In the genomic region with DNA sequence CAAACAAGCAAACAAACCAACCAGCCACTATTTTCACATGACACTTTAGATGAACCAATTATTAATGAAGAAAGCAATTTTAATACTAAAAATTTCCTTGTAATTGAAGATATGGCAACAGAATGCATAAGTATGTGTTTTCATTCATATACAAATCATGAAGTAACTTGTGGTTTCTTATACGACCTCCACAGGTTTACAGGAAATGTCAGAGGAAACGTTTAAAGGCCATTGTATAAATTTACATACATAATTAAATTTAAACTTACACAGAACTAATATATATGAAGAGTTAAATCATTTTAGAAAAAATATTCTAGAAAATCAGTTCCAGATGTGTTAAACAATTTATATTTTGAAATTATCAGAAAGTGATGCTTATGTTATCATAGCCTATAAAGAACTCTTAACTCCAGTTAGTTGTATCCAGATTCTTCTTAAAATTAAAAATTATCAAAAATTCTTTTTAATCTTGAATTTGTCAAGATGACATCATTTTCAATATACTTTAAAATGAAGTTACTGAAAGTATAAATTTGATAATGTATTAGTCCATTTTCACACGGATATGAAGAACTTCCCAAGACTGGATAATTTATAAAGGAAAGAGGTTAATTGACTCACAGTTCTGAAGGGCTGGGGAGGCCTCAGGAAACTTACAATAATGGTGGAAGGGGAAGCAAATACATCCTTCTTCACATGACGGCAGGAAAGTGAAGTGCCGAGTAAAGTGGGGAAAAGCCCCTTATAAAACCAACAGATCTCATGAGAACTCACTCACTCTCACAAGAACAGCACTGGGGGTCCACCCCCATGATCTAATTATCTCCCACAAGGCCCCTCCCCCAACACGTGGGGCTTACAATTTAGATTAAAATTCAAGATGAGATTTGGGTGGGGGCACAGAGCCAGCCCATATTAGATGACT, we compare ENCODE assay signal across 1 cellular context.
TF ChIP-seq lines count a peak whose summit lies in the region.

No MANE protein-coding gene starts in this region.

TF ChIP-seq in HCT116, 20 proteins besides CTCF, POLR2A, EP300 and RAD21 (continued from another document):
- TF ChIP-seq, protein P1, sequence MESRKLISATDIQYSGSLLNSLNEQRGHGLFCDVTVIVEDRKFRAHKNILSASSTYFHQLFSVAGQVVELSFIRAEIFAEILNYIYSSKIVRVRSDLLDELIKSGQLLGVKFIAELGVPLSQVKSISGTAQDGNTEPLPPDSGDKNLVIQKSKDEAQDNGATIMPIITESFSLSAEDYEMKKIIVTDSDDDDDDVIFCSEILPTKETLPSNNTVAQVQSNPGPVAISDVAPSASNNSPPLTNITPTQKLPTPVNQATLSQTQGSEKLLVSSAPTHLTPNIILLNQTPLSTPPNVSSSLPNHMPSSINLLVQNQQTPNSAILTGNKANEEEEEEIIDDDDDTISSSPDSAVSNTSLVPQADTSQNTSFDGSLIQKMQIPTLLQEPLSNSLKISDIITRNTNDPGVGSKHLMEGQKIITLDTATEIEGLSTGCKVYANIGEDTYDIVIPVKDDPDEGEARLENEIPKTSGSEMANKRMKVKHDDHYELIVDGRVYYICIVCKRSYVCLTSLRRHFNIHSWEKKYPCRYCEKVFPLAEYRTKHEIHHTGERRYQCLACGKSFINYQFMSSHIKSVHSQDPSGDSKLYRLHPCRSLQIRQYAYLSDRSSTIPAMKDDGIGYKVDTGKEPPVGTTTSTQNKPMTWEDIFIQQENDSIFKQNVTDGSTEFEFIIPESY (IDR thresholded peaks at IDR 0.05; ENCODE audit: extremely low read depth, insufficient replicate concordance, low read length) = no peak
- TF ChIP-seq POLR2AphosphoS5 (IDR thresholded peaks at IDR 0.05; ENCODE audit: low read depth, low read length) = no peak
- TF ChIP-seq SP1 (IDR thresholded peaks at IDR 0.05; ENCODE audit: low read depth) = no peak
- TF ChIP-seq ZFX (IDR thresholded peaks at IDR 0.05) = no peak
- no peak for TF ChIP-seq FOSL1 (IDR thresholded peaks at IDR 0.05; ENCODE audit: low read depth)
- TF ChIP-seq CEBPB (IDR thresholded peaks at IDR 0.05; ENCODE audit: low read depth) = no peak
- TF ChIP-seq CBX3 (IDR thresholded peaks at IDR 0.05; ENCODE audit: low read depth) = no peak
- TF ChIP-seq, protein P2, sequence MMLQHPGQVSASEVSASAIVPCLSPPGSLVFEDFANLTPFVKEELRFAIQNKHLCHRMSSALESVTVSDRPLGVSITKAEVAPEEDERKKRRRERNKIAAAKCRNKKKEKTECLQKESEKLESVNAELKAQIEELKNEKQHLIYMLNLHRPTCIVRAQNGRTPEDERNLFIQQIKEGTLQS (IDR thresholded peaks at IDR 0.05) = no peak
- TF ChIP-seq JUND (IDR thresholded peaks at IDR 0.05) = no peak
TF ChIP-seq in HCT116: peak in this region for 0.
